Comparison of ENCODE assay signal across 1 cellular context in genomic region chr7:91055219-91055618, GRCh38.
TF ChIP-seq lines count a peak whose summit lies in the region.

No MANE protein-coding gene starts in this region.

TF ChIP-seq in GM23338, 12 proteins besides CTCF, POLR2A, EP300 and RAD21 (continued from another document):
- TF ChIP-seq REST (IDR thresholded peaks at IDR 0.05; ENCODE audit: unreplicated experiment) (no peak), ETS1 (IDR thresholded peaks at IDR 0.05) (no peak), ZNF462 (CRISPR knock-in tag; IDR thresholded peaks at IDR 0.05) (no peak)
